ENCODE assay signal across 17 cellular contexts in genomic region chr5:54829102-54829501, GRCh38.
DNase-seq lines count a peak whose midpoint lies in the region; ATAC-seq and TF ChIP-seq lines count a peak whose summit lies in the region.
"Had no signal": no experiment of that assay in that cellular context is flagged by ENCODE, and none has a peak within 500 bp of the region (broad histone marks: within the 10 kb centered on the region; RNA-seq: fewer than 3 reads in every experiment).

No MANE protein-coding gene starts in this region.

- H3K4me2 ChIP-seq in trophoblast cell (ENCODE audit: low read length), result no peak overlapping the region

- no peaks in the 10 kb centered on the region for H3K79me2 ChIP-seq in trophoblast cell (ENCODE audit: control insufficient read depth, insufficient read depth, low read length, poor library complexity)

- no peak overlapping the region for H3K23ac ChIP-seq in trophoblast cell (ENCODE audit: low read length)

- no peak overlapping the region for H2BK5ac ChIP-seq in trophoblast cell (ENCODE audit: low read depth, low read length, poor library complexity)

- no peak overlapping the region for H4K12ac ChIP-seq in trophoblast cell (ENCODE audit: low read depth, low read length)

- H3K18ac ChIP-seq in trophoblast cell (ENCODE audit: low read length), result no peak overlapping the region

- ATAC-seq in GM18867 (IDR thresholded peaks at IDR 0.05; ENCODE audit: unreplicated experiment) (peak; percentile 59), HG03521 (IDR thresholded peaks at IDR 0.05; ENCODE audit: unreplicated experiment) (no peak)
- ATAC-seq: GM12878 had no signal

- H3K27ac ChIP-seq in ascending aorta (peak overlapping the region; percentile 5 to 70), trophoblast cell (ENCODE audit: low read depth, low read length) (no peak overlapping the region), caudate nucleus (ENCODE audit: low read depth, low read length) (no peak overlapping the region)
- H3K27ac ChIP-seq: HL-60 had no signal

- H3K36me3 Mint-ChIP-seq in mesothelial cell of epicardium, result no peaks in the 10 kb centered on the region
- H3K36me3 Mint-ChIP-seq in HFFc6 (ENCODE audit: low read depth), result peaks cover 5% of the 10 kb centered on the region; the same call in 1 of the 2 replicates

- peaks cover 15% of the 10 kb centered on the region for H3K4me1 Mint-ChIP-seq in mesothelial cell of epicardium
- peaks cover 62% of the 10 kb centered on the region for H3K4me1 Mint-ChIP-seq in HFFc6 (ENCODE audit: low read depth)
- H3K4me1 Mint-ChIP-seq: H9 had no signal

- H3K9me3 Mint-ChIP-seq in mesothelial cell of epicardium (peaks cover 6% of the 10 kb centered on the region), HFFc6 (no peaks in the 10 kb centered on the region)
- H3K9me3 Mint-ChIP-seq: CD4-positive, alpha-beta T cell; H9 had no signal

- H2AFZ ChIP-seq in trophoblast cell (ENCODE audit: insufficient read depth, low read length, poor library complexity), result no peak overlapping the region

- no peaks in the 10 kb centered on the region for H3K27me3 ChIP-seq in ascending aorta
- no peaks in the 10 kb centered on the region for H3K27me3 ChIP-seq in trophoblast cell (ENCODE audit: insufficient read depth, low read length)

- no peak for TF ChIP-seq CTCF in ascending aorta (IDR thresholded peaks at IDR 0.05)
- no peak for TF ChIP-seq CTCF in mesothelial cell of epicardium (IDR thresholded peaks at IDR 0.05; ENCODE audit: unreplicated experiment)
- no peak for TF ChIP-seq CTCF in HFFc6 (IDR thresholded peaks at IDR 0.05)

- H3K9me3 ChIP-seq in ascending aorta (no peaks in the 10 kb centered on the region), trophoblast cell (ENCODE audit: insufficient read depth, low read depth, low read length) (no peaks in the 10 kb centered on the region)

- no peak overlapping the region for H3K4ac ChIP-seq in trophoblast cell (ENCODE audit: low read depth, low read length)

- intact Hi-C loops in ascending aorta (cut with DNase I), result loop anchor here (5.0 kb wide), 1 partner anchor 127 kb away; no protein-coding TSS in a partner anchor

- H3K27ac Mint-ChIP-seq in mesothelial cell of epicardium (peak overlapping the region; percentile 72), HFFc6 (no peak overlapping the region)
- H3K27ac Mint-ChIP-seq: CD4-positive, alpha-beta T cell; H9 had no signal

- no peak overlapping the region for H2BK120ac ChIP-seq in trophoblast cell (ENCODE audit: insufficient read depth, low read length, poor library complexity)

- H3K4me1 ChIP-seq in ascending aorta (peaks cover 0 to 6% of the 10 kb centered on the region in 2 donors), trophoblast cell (ENCODE audit: control insufficient read depth in 1 of 2, insufficient read depth in 2 of 2, low read length in 2 of 2) (no peaks in the 10 kb centered on the region)

- peaks cover 2% of the 10 kb centered on the region for H3K79me1 ChIP-seq in trophoblast cell (ENCODE audit: low read length)

- H2AK5ac ChIP-seq in trophoblast cell (ENCODE audit: low read length), result no peak overlapping the region

- no CpG with 5 or more reads among the region's 8 CpGs for WGBS in trophoblast cell (ENCODE audit: extremely low coverage, insufficient coverage, insufficient read length)

- H3K14ac ChIP-seq in trophoblast cell (ENCODE audit: low read length), result no peak overlapping the region

- H3K36me3 ChIP-seq in ascending aorta, result no peaks in the 10 kb centered on the region
- no peaks in the 10 kb centered on the region for H3K36me3 ChIP-seq in trophoblast cell (ENCODE audit: control insufficient read depth in 1 of 2, insufficient read depth in 2 of 2, low read length in 2 of 2)

- H4K8ac ChIP-seq in trophoblast cell (ENCODE audit: low read depth, low read length), result no peak overlapping the region

- H3K4me3 Mint-ChIP-seq in mesothelial cell of epicardium, result no peak overlapping the region
- no peak overlapping the region for H3K4me3 Mint-ChIP-seq in HFFc6
- H3K4me3 Mint-ChIP-seq: CD4-positive, alpha-beta T cell; H9 had no signal

- no peak for DNase-seq in ascending aorta (ENCODE audit: low spot score in 2 of 2)
- peak; percentile 9 for DNase-seq in kidney tubule cell (ENCODE audit: low spot score)
- DNase-seq in mesothelial cell of epicardium (ENCODE audit: low spot score in 2 of 2, unreplicated experiment in 2 of 2), result no peak
- no peak for DNase-seq in trophoblast cell
- no peak for DNase-seq in caudate nucleus (lab: John Stamatoyannopoulos, UW)
- DNase-seq in HFFc6, result no peak
- DNase-seq: ACHN; C1 segment of cervical spinal cord; Calu3; CD4-positive, alpha-beta T cell; DMS 273 treated with DMSO at 0.1 percent for 48 hours; GOT3; H9 had no signal

- no peak overlapping the region for H2BK12ac ChIP-seq in trophoblast cell (ENCODE audit: low read length)

- H3K27me3 Mint-ChIP-seq in mesothelial cell of epicardium (ENCODE audit: low read depth), result no peaks in the 10 kb centered on the region
- no peaks in the 10 kb centered on the region; the same call in 1 of the 2 replicates for H3K27me3 Mint-ChIP-seq in HFFc6 (ENCODE audit: insufficient read depth)
- H3K27me3 Mint-ChIP-seq: CD4-positive, alpha-beta T cell had no signal

- H4K91ac ChIP-seq in trophoblast cell (ENCODE audit: low read depth, low read length), result no peak overlapping the region

- no peak overlapping the region for H3K9ac ChIP-seq in trophoblast cell (ENCODE audit: low read length)

- H3K4me3 ChIP-seq in ascending aorta (no peak overlapping the region), trophoblast cell (ENCODE audit: low read depth, low read length) (no peak overlapping the region)
- H3K4me3 ChIP-seq: GM12878 had no signal

Comparison
In these comparisons a context has a peak if more than half of its experiments do, and no peak if none do; other contexts are left out.
1. H3K27ac ChIP-seq: peak in ascending aorta (2 of 2); none in trophoblast cell (single experiment) and caudate nucleus (single experiment).